8 cellular contexts compared by ENCODE assay signal in the genomic region with DNA sequence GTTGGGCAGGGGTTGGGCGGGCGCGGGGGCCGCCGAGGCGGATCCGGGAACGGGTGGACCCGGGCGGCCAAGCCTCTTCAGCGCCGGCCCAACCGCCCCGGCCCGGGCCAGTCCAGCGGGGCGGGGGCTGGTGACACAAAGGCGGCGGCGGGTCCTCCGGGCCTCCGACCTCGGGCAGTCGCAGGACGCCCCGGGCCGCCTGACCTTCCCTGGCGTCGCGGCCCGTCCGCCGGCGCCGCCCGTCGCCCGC. TPM values are rescaled to one million over a fixed set of nuclear protein-coding genes. Genes with fewer than 3 reads are reported as not detected.
A peak's percentile ranks its signal among the peaks of the same experiment; 100 is the strongest.
DNase-seq lines count a peak whose midpoint lies in the region; ATAC-seq and TF ChIP-seq lines count a peak whose summit lies in the region.

No MANE protein-coding gene starts in this region.

- H3K36me3 ChIP-seq in gastroesophageal sphincter, result peaks cover 0 to 20% of the 10 kb centered on the region in 2 donors

- H3K27ac ChIP-seq in RWPE1 (peak overlapping the region; percentile 88), gastroesophageal sphincter (peak overlapping the region; percentile 98 to 100 (median 100))

- ATAC-seq in gastroesophageal sphincter, result no peak

- H3K27me3 ChIP-seq in gastroesophageal sphincter, result no peaks in the 10 kb centered on the region

- TF ChIP-seq EP300 in gastroesophageal sphincter (IDR thresholded peaks at IDR 0.05), result no peak

- POLR2A ChIA-PET in RWPE1 (lab: Yijun Ruan, JAX; ENCODE audit: low non-redundant PET), result no interaction called here

- H3K4me1 ChIP-seq in gastroesophageal sphincter, result peaks cover 0 to 45% (median 9%) of the 10 kb centered on the region in 3 donors

- DNase-seq in RWPE1 (ENCODE audit: low spot score), result no peak
- peak; percentile 7 for DNase-seq in stimulated activated CD8-positive, alpha-beta memory T cell treated with anti-CD3 and anti-CD28 coated beads, Interleukin-7, amount 100 ng/mL, for 24 hours (ENCODE audit: low read depth)
- no peak for DNase-seq in CD1c-positive myeloid dendritic cell (ENCODE audit: extremely low spot score)
- DNase-seq in midbrain (lab: John Stamatoyannopoulos, UW), result no peak
- no peak for DNase-seq in DMS53 treated with DMSO at 0.1 percent for 48 hours (lab: John Stamatoyannopoulos, UW; ENCODE audit: unreplicated experiment)
- DNase-seq in stimulated activated CD4-positive, alpha-beta T cell treated with anti-CD3 and anti-CD28 coated beads, Interleukin-15, amount 100 ng/mL, for 24 hours, result no peak

- CTCF ChIA-PET in RWPE1 (lab: Yijun Ruan, JAX), result no interaction called here

- peak; percentile 26 for TF ChIP-seq POLR2A in GM18526 (IDR thresholded peaks at IDR 0.05; ENCODE audit: extremely low read depth, insufficient read length)
- peak in 1 of 2 donors; percentile 16 for TF ChIP-seq POLR2A in gastroesophageal sphincter (IDR thresholded peaks at IDR 0.05)

- no peaks in the 10 kb centered on the region for H3K9me3 ChIP-seq in gastroesophageal sphincter

- TF ChIP-seq CTCF in RWPE1 (conservative IDR thresholded peaks at IDR 0.05; ENCODE audit: low read depth), result no peak
- TF ChIP-seq CTCF in gastroesophageal sphincter (IDR thresholded peaks at IDR 0.05), result no peak

- WGBS in gastroesophageal sphincter (ENCODE audit: low coverage in 1 of 2), 2 donors, result no CpG with 5 or more reads among the region's 38 CpGs

- peak overlapping the region; percentile 93 to 96 for H3K4me3 ChIP-seq in gastroesophageal sphincter

RNA-seq across cellular contexts. Expression of gene METTL2B, which starts 54.2 kb away (rescaled TPM):
- total RNA-seq in gastroesophageal sphincter, result 10 to 100 TPM; 20.4 to 29.8 (median 27.1) TPM
